ENCODE assay signal across 29 cellular contexts in genomic region chr5:129042306-129042705, GRCh38.
"Had no signal": no experiment of that assay in that cellular context is flagged by ENCODE, and none has a peak within 500 bp of the region (broad histone marks: within the 10 kb centered on the region; RNA-seq: fewer than 3 reads in every experiment).

No MANE protein-coding gene starts in this region.

- FAIRE-seq: urothelium cell line had no signal

- H3K36me3 Mint-ChIP-seq: stimulated activated effector memory CD8-positive, alpha-beta T cell treated with anti-CD3 and anti-CD28 coated beads, Interleukin-12 subunit alpha, Interleukin-12 subunit beta, amount 100 ng/mL, for 72 hours; stimulated activated memory B cell treated with anti-CD40 and anti-IgM and Interleukin-4, amounts not matched to agents 10 μg/mL and 1 μg/mL and 100 μg/mL, for 72 hours; type B pancreatic cell had no signal

- H3K27ac Mint-ChIP-seq: stimulated activated effector memory CD8-positive, alpha-beta T cell treated with anti-CD3 and anti-CD28 coated beads, Interleukin-12 subunit alpha, Interleukin-12 subunit beta, amount 100 ng/mL, for 72 hours; stimulated activated memory B cell treated with anti-CD40 and anti-IgM and Interleukin-4, amounts not matched to agents 10 μg/mL and 1 μg/mL and 100 μg/mL, for 72 hours; stimulated activated naive B cell treated with anti-CD40 and anti-IgM and Interleukin-4, amounts not matched to agents 10 μg/mL and 1 μg/mL and 100 μg/mL, for 72 hours; stimulated activated naive CD8-positive, alpha-beta T cell treated with anti-CD3 and anti-CD28 coated beads, Interleukin-15, amount 100 ng/mL, for 72 hours; stimulated activated naive CD8-positive, alpha-beta T cell treated with anti-CD3 and anti-CD28 coated beads, Interleukin-15, Interleukin-2, amounts not matched to agents 100 ng/mL and 50 ng/mL, for 24 hours; type B pancreatic cell had no signal

- H3K27me3 ChIP-seq: stomach, suprapubic skin, testis, thyroid gland, tibial artery, tibial nerve, transverse colon, upper lobe of left lung, upper lobe of right lung, uterus, vagina had no signal

- H3K27ac ChIP-seq: stomach, suprapubic skin, testis, thoracic aorta, thyroid gland, tibial artery, tibial nerve, transverse colon, upper lobe of left lung, upper lobe of right lung, vagina had no signal

- H3K36me3 ChIP-seq: stomach, suprapubic skin, thoracic aorta, thyroid gland, tibial artery, tibial nerve, transverse colon, upper lobe of left lung, upper lobe of right lung, uterus, vagina had no signal

- H3K4me1 Mint-ChIP-seq: stimulated activated effector memory CD8-positive, alpha-beta T cell treated with anti-CD3 and anti-CD28 coated beads, Interleukin-12 subunit alpha, Interleukin-12 subunit beta, amount 100 ng/mL, for 72 hours; stimulated activated memory B cell treated with anti-CD40 and anti-IgM and Interleukin-4, amounts not matched to agents 10 μg/mL and 1 μg/mL and 100 μg/mL, for 72 hours; stimulated activated naive B cell treated with anti-CD40 and anti-IgM and Interleukin-4, amounts not matched to agents 10 μg/mL and 1 μg/mL and 100 μg/mL, for 72 hours; stimulated activated naive CD8-positive, alpha-beta T cell treated with anti-CD3 and anti-CD28 coated beads, Interleukin-15, amount 100 ng/mL, for 72 hours had no signal

- H3K4me3 Mint-ChIP-seq: stimulated activated effector memory CD8-positive, alpha-beta T cell treated with anti-CD3 and anti-CD28 coated beads, Interleukin-12 subunit alpha, Interleukin-12 subunit beta, amount 100 ng/mL, for 72 hours; stimulated activated memory B cell treated with anti-CD40 and anti-IgM and Interleukin-4, amounts not matched to agents 10 μg/mL and 1 μg/mL and 100 μg/mL, for 72 hours; stimulated activated naive B cell treated with anti-CD40 and anti-IgM and Interleukin-4, amounts not matched to agents 10 μg/mL and 1 μg/mL and 100 μg/mL, for 72 hours; stimulated activated naive CD8-positive, alpha-beta T cell treated with anti-CD3 and anti-CD28 coated beads, Interleukin-15, amount 100 ng/mL, for 72 hours; stimulated activated naive CD8-positive, alpha-beta T cell treated with anti-CD3 and anti-CD28 coated beads, Interleukin-15, Interleukin-2, amounts not matched to agents 100 ng/mL and 50 ng/mL, for 24 hours; type B pancreatic cell had no signal

- H3K9me3 ChIP-seq: testis, thoracic aorta, thyroid gland, transverse colon, uterus, vagina had no signal

- H3K4me1 ChIP-seq: stomach, suprapubic skin, testis, thyroid gland, tibial artery, tibial nerve, transverse colon, upper lobe of left lung, upper lobe of right lung, uterus, vagina had no signal

- H3K4me3 ChIP-seq: stomach, suprapubic skin, testis, thoracic aorta, thyroid gland, tibial artery, tibial nerve, transverse colon, upper lobe of left lung, upper lobe of right lung, uterus, vagina had no signal

- H3K27me3 Mint-ChIP-seq: stimulated activated memory B cell treated with anti-CD40 and anti-IgM and Interleukin-4, amounts not matched to agents 10 μg/mL and 1 μg/mL and 100 μg/mL, for 72 hours; stimulated activated naive B cell treated with anti-CD40 and anti-IgM and Interleukin-4, amounts not matched to agents 10 μg/mL and 1 μg/mL and 100 μg/mL, for 72 hours; stimulated activated naive CD8-positive, alpha-beta T cell treated with anti-CD3 and anti-CD28 coated beads, Interleukin-15, amount 100 ng/mL, for 72 hours; stimulated activated naive CD8-positive, alpha-beta T cell treated with anti-CD3 and anti-CD28 coated beads, Interleukin-15, Interleukin-2, amounts not matched to agents 100 ng/mL and 50 ng/mL, for 24 hours; type B pancreatic cell had no signal

- ATAC-seq: stimulated activated effector memory CD8-positive, alpha-beta T cell treated with anti-CD3 and anti-CD28 coated beads, Interleukin-12 subunit alpha, Interleukin-12 subunit beta, amount 100 ng/mL, for 72 hours; stimulated activated memory B cell treated with anti-CD40 and anti-IgM and Interleukin-4, amounts not matched to agents 10 μg/mL and 1 μg/mL and 100 μg/mL, for 72 hours; stimulated activated naive B cell treated with anti-CD40 and anti-IgM and Interleukin-4, amounts not matched to agents 10 μg/mL and 1 μg/mL and 100 μg/mL, for 72 hours; stimulated activated naive CD8-positive, alpha-beta T cell treated with anti-CD3 and anti-CD28 coated beads, Interleukin-15, amount 100 ng/mL, for 72 hours; stimulated activated naive CD8-positive, alpha-beta T cell treated with anti-CD3 and anti-CD28 coated beads, Interleukin-15, Interleukin-2, amounts not matched to agents 100 U/mL and 50 U/mL, for 24 hours; upper lobe of right lung had no signal

- DNase-seq: stimulated activated CD4-positive, alpha-beta T cell treated with anti-CD3 and anti-CD28 coated beads, Interleukin-2, amount 100 ng/mL, for 48 hours; stimulated activated CD4-positive, alpha-beta T cell treated with anti-CD3 and anti-CD28 coated beads, Interleukin-4, amount 100 ng/mL, for 1 hour; stimulated activated CD4-positive, alpha-beta T cell treated with anti-CD3 and anti-CD28 coated beads, Interleukin-4, amount 100 ng/mL, for 24 hours; stimulated activated CD4-positive, alpha-beta T cell treated with anti-CD3 and anti-CD28 coated beads, Interleukin-4, amount 100 ng/mL, for 4 hours; stimulated activated CD8-positive, alpha-beta memory T cell treated with anti-CD3 and anti-CD28 coated beads, Interleukin-4, amount 100 ng/mL, for 48 hours; stimulated activated naive B cell treated with anti-CD40 and anti-IgM and Interleukin-4, amounts not matched to agents 10 μg/mL and 1 μg/mL and 100 μg/mL, for 72 hours; stimulated activated naive CD4-positive, alpha-beta T cell; stimulated activated naive CD4-positive, alpha-beta T cell treated with Interleukin-2 at 50 U/mL for 16 hours; stimulated activated naive CD8-positive, alpha-beta T cell treated with anti-CD3 and anti-CD28 coated beads, Interleukin-15, amount 100 ng/mL, for 72 hours; stimulated activated naive CD8-positive, alpha-beta T cell treated with anti-CD3 and anti-CD28 coated beads, Interleukin-15, Interleukin-2, amounts not matched to agents 100 U/mL and 50 U/mL, for 24 hours; stomach; substantia nigra; testis; thyroid gland; tibial artery; transverse colon; trophoblast cell; upper lobe of right lung; uterus had no signal
